9 cellular contexts compared by ENCODE assay signal in the genomic region with DNA sequence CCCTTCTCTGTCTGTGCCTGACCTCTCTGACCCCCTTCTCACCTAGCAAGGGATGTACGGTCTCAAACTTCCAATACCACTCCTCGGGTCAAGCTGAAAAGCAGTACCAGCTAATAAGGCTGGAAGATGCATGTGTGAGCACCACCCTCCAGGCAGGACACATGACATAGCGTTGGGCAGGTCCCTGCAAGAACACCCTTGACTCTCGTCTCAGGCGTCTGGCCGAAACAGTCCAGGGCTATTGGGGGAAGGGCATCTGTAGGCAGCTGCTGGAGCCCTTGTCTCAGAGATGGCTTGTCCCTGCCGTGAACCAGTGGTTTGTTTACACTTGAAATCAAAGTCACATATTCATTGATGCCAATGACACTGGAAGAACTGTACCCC. TPM values are rescaled to one million over a fixed set of nuclear protein-coding genes. Genes with fewer than 3 reads are reported as not detected.
DNase-seq lines count a peak whose midpoint lies in the region; ATAC-seq, FAIRE-seq and TF ChIP-seq lines count a peak whose summit lies in the region.
"Had no signal": no experiment of that assay in that cellular context is flagged by ENCODE, and none has a peak within 500 bp of the region (broad histone marks: within the 10 kb centered on the region; RNA-seq: fewer than 3 reads in every experiment).

No MANE protein-coding gene starts in this region.

- H3K4me3 ChIP-seq in skin epidermis, result no peak overlapping the region

- peak overlapping the region; percentile 39 for H3K4me3 Mint-ChIP-seq in T-helper 17 cell

- no peaks in the 10 kb centered on the region for H3K27me3 Mint-ChIP-seq in T-helper 17 cell

- intact Hi-C loops in left cardiac atrium (cut with DNase I), result no loop called here

- H3K4me1 Mint-ChIP-seq in T-helper 17 cell, result peaks cover 38% of the 10 kb centered on the region

- TF ChIP-seq POLR2A in GM12891 (IDR thresholded peaks at IDR 0.05; ENCODE audit: low read depth, low read length), result no peak

- H3K36me3 Mint-ChIP-seq in T-helper 17 cell (ENCODE audit: low read depth), result peaks cover 3% of the 10 kb centered on the region

- peak; percentile 43 for FAIRE-seq in GM12891 (lab: Jason Lieb, UNC)
- FAIRE-seq: TTC549 had no signal

- H3K27ac Mint-ChIP-seq in T-helper 17 cell, result peak overlapping the region; percentile 89

- no peak for ATAC-seq in T-helper 17 cell
- no peak for ATAC-seq in left cardiac atrium

- DNase-seq in GM12891 (ENCODE audit: insufficient read length, low spot score) (no peak), T-helper 17 cell (no peak), left cardiac atrium (peak; percentile 20), SIG-M5 treated with dmso at 0.1 percent for 504 hours (lab: John Stamatoyannopoulos, UW; ENCODE audit: unreplicated experiment) (no peak), HUDEP-2 (lab: John Stamatoyannopoulos, UW; ENCODE audit: unreplicated experiment in 76 of 76) (no peak)
- no peak for DNase-seq in stimulated activated CD4-positive, alpha-beta T cell treated with anti-CD3 and anti-CD28 coated beads, Interleukin-1b, Interleukin-23, amount 100 ng/mL, for 48 hours
- DNase-seq: NCI-H526 had no signal

- H3K9me3 ChIP-seq in T-helper 17 cell (ENCODE audit: control insufficient read depth, low read length, poor library complexity, severe bottlenecking), result no peaks in the 10 kb centered on the region

- peak overlapping the region in 14 of 21 experiments; percentile 13 to 87 (median 72) for H3K27ac ChIP-seq in skin epidermis

TF ChIP-seq in GM12891, 5 proteins besides CTCF, POLR2A, EP300 and RAD21:
- TF ChIP-seq PAX5 (IDR thresholded peaks at IDR 0.05; ENCODE audit: insufficient read depth, low read length, severe bottlenecking) (no peak), POU2F2 (IDR thresholded peaks at IDR 0.05; ENCODE audit: low read depth, low read length) (no peak), POLR2AphosphoS5 (IDR thresholded peaks at IDR 0.05; ENCODE audit: low read depth, low read length) (no peak), TAF1 (IDR thresholded peaks at IDR 0.05; ENCODE audit: low read depth, low read length) (no peak), SPI1 (IDR thresholded peaks at IDR 0.05; ENCODE audit: low read depth, low read length) (no peak)
TF ChIP-seq in GM12891: peak in this region for 0.

RNA-seq across cellular contexts. Expression of a gene that starts 56.5 kb away (rescaled TPM):
- 43.4 TPM for polyA plus RNA-seq in GM12891 (2012; ENCODE audit: low read depth, missing spikeins)
- 100 to 1,000 TPM; 114 to 133 TPM for total RNA-seq in T-helper 17 cell
- 100 to 1,000 TPM; 108 to 110 TPM for total RNA-seq in left cardiac atrium
